ENCODE assay signal across 8 cellular contexts in genomic region chr15:41285285-41285684, GRCh38. TPM values are rescaled to one million over a fixed set of nuclear protein-coding genes. Genes with fewer than 3 reads are reported as not detected.
DNase-seq lines count a peak whose midpoint lies in the region; ATAC-seq, FAIRE-seq and TF ChIP-seq lines count a peak whose summit lies in the region.

No MANE protein-coding gene starts in this region.

- H3K9me3 ChIP-seq in kidney (ENCODE audit: control insufficient read depth in 1 of 2, low read length in 2 of 2) (no peaks in the 10 kb centered on the region), subcutaneous abdominal adipose tissue (ENCODE audit: control insufficient read depth in 5 of 5, low read length in 5 of 5) (no peaks in the 10 kb centered on the region)

- peak overlapping the region in 1 of 2 donors; percentile 16 for H3K27ac ChIP-seq in kidney (ENCODE audit: low read depth in 2 of 2, low read length in 2 of 2)
- H3K27ac ChIP-seq in subcutaneous abdominal adipose tissue (ENCODE audit: low read depth, low read length) = peak overlapping the region; percentile 89

- no peak for FAIRE-seq in kidney (lab: Jason Lieb, UNC)

- no peak for DNase-seq in activated CD4-positive, alpha-beta T cell treated with anti-CD3 and anti-CD28 coated beads for 36 hours
- no peak for DNase-seq in activated CD4-positive, alpha-beta T cell treated with anti-CD3 and anti-CD28 coated beads for 1 hour
- DNase-seq in kidney = no peak
- DNase-seq in NCI-H748 treated with DMSO at 0.1 percent for 48 hours (lab: John Stamatoyannopoulos, UW) = no peak
- DNase-seq in NCI-H1417 treated with DMSO at 0.1 percent for 48 hours (lab: John Stamatoyannopoulos, UW) = no peak

- peaks cover 0 to 10% of the 10 kb centered on the region in 2 donors for H3K4me1 ChIP-seq in kidney (ENCODE audit: control insufficient read depth in 1 of 2, insufficient read depth in 1 of 2, low read depth in 1 of 2, low read length in 2 of 2)
- H3K4me1 ChIP-seq in subcutaneous abdominal adipose tissue (ENCODE audit: control insufficient read depth in 5 of 5, insufficient read depth in 5 of 5, low read length in 5 of 5) = peaks cover 0 to 31% (median 29%) of the 10 kb centered on the region in 5 donors

- no peaks in the 10 kb centered on the region for H3K9me3 Mint-ChIP-seq in activated CD4-positive, alpha-beta T cell treated with anti-CD3 and anti-CD28 coated beads for 36 hours (ENCODE audit: low read depth)
- no peaks in the 10 kb centered on the region for H3K9me3 Mint-ChIP-seq in activated naive CD8-positive, alpha-beta T cell (ENCODE audit: low read depth)

- H3K4me3 ChIP-seq in kidney (ENCODE audit: low read length in 2 of 2) (peak overlapping the region; percentile 93 to 99), subcutaneous abdominal adipose tissue (ENCODE audit: low read depth in 1 of 5, low read length in 5 of 5) (peak overlapping the region; percentile 90 to 99 (median 94))

- ATAC-seq in activated CD4-positive, alpha-beta T cell treated with anti-CD3 and anti-CD28 coated beads for 36 hours = no peak
- ATAC-seq in GM21528 (IDR thresholded peaks at IDR 0.05; ENCODE audit: low FRiP score, unreplicated experiment) = no peak

- CTCF ChIA-PET in activated CD4-positive, alpha-beta T cell treated with anti-CD3 and anti-CD28 coated beads for 36 hours (lab: Charles Lee) = interaction anchor here (0.6 to 1.5 kb wide), 6 partner anchors 10 to 1189 kb away, joined by 3 to 4 read pairs (median 3); partner anchors contain the start of genes CHP1 and EXD1

- peak overlapping the region; percentile 90 for H3K4me3 Mint-ChIP-seq in activated CD4-positive, alpha-beta T cell treated with anti-CD3 and anti-CD28 coated beads for 36 hours
- peak overlapping the region; percentile 98 for H3K4me3 Mint-ChIP-seq in activated naive CD8-positive, alpha-beta T cell

- no peaks in the 10 kb centered on the region for H3K27me3 ChIP-seq in subcutaneous abdominal adipose tissue (ENCODE audit: control insufficient read depth in 5 of 5, insufficient read depth in 4 of 5, low read length in 5 of 5)

- H3K9ac ChIP-seq in kidney (ENCODE audit: low read length in 2 of 2) (peak overlapping the region; percentile 38 to 98), subcutaneous abdominal adipose tissue (ENCODE audit: low read length in 5 of 5) (peak overlapping the region in 3 of 5 donors; percentile 91 to 94 (median 93))

- H3K36me3 Mint-ChIP-seq in activated CD4-positive, alpha-beta T cell treated with anti-CD3 and anti-CD28 coated beads for 36 hours (ENCODE audit: low read depth) = peaks cover 49% of the 10 kb centered on the region
- H3K36me3 Mint-ChIP-seq in activated naive CD8-positive, alpha-beta T cell = peaks cover 12% of the 10 kb centered on the region

- H3K4me1 Mint-ChIP-seq in activated CD4-positive, alpha-beta T cell treated with anti-CD3 and anti-CD28 coated beads for 36 hours = peaks cover 42% of the 10 kb centered on the region
- peaks cover 49% of the 10 kb centered on the region for H3K4me1 Mint-ChIP-seq in activated naive CD8-positive, alpha-beta T cell (ENCODE audit: low read depth)

- TF ChIP-seq CTCF in kidney (IDR thresholded peaks at IDR 0.05; ENCODE audit: borderline replicate concordance, extremely low read depth, insufficient read depth) = no peak

- intact Hi-C loops in activated CD4-positive, alpha-beta T cell treated with anti-CD3 and anti-CD28 coated beads for 36 hours (cut with DNase I, micrococcal nuclease) = loop anchor here in 1 of 2 experiments (10.0 kb wide), 1 partner anchor 170 kb away; the partner anchor contains the start of gene INO80
- intact Hi-C loops in kidney (cut with DNase I) = no loop called here

- H3K27me3 Mint-ChIP-seq in activated CD4-positive, alpha-beta T cell treated with anti-CD3 and anti-CD28 coated beads for 36 hours = no peaks in the 10 kb centered on the region
- H3K27me3 Mint-ChIP-seq in activated naive CD8-positive, alpha-beta T cell = no peaks in the 10 kb centered on the region

- H3K36me3 ChIP-seq in kidney (ENCODE audit: control insufficient read depth in 1 of 2, insufficient read depth in 2 of 2, low read length in 2 of 2) = peaks cover 9 to 27% of the 10 kb centered on the region in 2 donors
- peaks cover 9 to 37% (median 23%) of the 10 kb centered on the region in 5 donors for H3K36me3 ChIP-seq in subcutaneous abdominal adipose tissue (ENCODE audit: control insufficient read depth in 5 of 5, insufficient read depth in 5 of 5, low read length in 5 of 5)

- POLR2A ChIA-PET in activated CD4-positive, alpha-beta T cell treated with anti-CD3 and anti-CD28 coated beads for 36 hours (lab: Charles Lee) = interaction anchor here (0.7 to 1.0 kb wide), 2 partner anchors 138 to 1290 kb away, joined by 4 read pairs; partner anchors contain the start of gene STARD9

- H3K27ac Mint-ChIP-seq in activated CD4-positive, alpha-beta T cell treated with anti-CD3 and anti-CD28 coated beads for 36 hours = peak overlapping the region; percentile 95
- peak overlapping the region; percentile 94 for H3K27ac Mint-ChIP-seq in activated naive CD8-positive, alpha-beta T cell

RNA-seq across cellular contexts. Expression of gene OIP5, which starts 47.1 kb away (rescaled TPM):
- total RNA-seq in activated CD4-positive, alpha-beta T cell treated with anti-CD3 and anti-CD28 coated beads for 36 hours = 10 to 100 TPM; 11.5 to 14.0 TPM
- 0.94 TPM for total RNA-seq in kidney
- polyA plus RNA-seq in kidney (ENCODE audit: insufficient read depth, low read depth, low replicate concordance) = not detected

RNA-seq across cellular contexts. Expression of gene NUSAP1, which starts 47.4 kb away (rescaled TPM):
- 100 to 1,000 TPM; 179 to 206 TPM for total RNA-seq in activated CD4-positive, alpha-beta T cell treated with anti-CD3 and anti-CD28 coated beads for 36 hours
- total RNA-seq in kidney = 6.7 TPM
- 2.3 TPM for polyA plus RNA-seq in kidney (ENCODE audit: insufficient read depth, low read depth, low replicate concordance)

RNA-seq across cellular contexts. Expression of gene CHP1, which starts 54.2 kb away (rescaled TPM):
- total RNA-seq in activated CD4-positive, alpha-beta T cell treated with anti-CD3 and anti-CD28 coated beads for 36 hours = 10 to 100 TPM; 32.7 to 34.5 TPM
- 171 TPM for total RNA-seq in kidney
- polyA plus RNA-seq in kidney (ENCODE audit: insufficient read depth, low read depth, low replicate concordance) = 85.5 TPM

RNA-seq across cellular contexts. Expression of gene EXD1, which starts 54.7 kb away (rescaled TPM):
- not detected for total RNA-seq in activated CD4-positive, alpha-beta T cell treated with anti-CD3 and anti-CD28 coated beads for 36 hours
- total RNA-seq in kidney = not detected
- not detected for polyA plus RNA-seq in kidney (ENCODE audit: insufficient read depth, low read depth, low replicate concordance)

Comparison
In these comparisons a context has a peak if more than half of its experiments do, and no peak if none do; other contexts are left out.
1. RNA of gene NUSAP1, which starts 47.4 kb away (total RNA-seq): 179 to 206 TPM in activated CD4-positive, alpha-beta T cell treated with anti-CD3 and anti-CD28 coated beads for 36 hours; 6.7 TPM in kidney (single experiment); every median in the first group is over 10 times any median in the second.